ENCODE assay signal across 10 cellular contexts in the genomic region with DNA sequence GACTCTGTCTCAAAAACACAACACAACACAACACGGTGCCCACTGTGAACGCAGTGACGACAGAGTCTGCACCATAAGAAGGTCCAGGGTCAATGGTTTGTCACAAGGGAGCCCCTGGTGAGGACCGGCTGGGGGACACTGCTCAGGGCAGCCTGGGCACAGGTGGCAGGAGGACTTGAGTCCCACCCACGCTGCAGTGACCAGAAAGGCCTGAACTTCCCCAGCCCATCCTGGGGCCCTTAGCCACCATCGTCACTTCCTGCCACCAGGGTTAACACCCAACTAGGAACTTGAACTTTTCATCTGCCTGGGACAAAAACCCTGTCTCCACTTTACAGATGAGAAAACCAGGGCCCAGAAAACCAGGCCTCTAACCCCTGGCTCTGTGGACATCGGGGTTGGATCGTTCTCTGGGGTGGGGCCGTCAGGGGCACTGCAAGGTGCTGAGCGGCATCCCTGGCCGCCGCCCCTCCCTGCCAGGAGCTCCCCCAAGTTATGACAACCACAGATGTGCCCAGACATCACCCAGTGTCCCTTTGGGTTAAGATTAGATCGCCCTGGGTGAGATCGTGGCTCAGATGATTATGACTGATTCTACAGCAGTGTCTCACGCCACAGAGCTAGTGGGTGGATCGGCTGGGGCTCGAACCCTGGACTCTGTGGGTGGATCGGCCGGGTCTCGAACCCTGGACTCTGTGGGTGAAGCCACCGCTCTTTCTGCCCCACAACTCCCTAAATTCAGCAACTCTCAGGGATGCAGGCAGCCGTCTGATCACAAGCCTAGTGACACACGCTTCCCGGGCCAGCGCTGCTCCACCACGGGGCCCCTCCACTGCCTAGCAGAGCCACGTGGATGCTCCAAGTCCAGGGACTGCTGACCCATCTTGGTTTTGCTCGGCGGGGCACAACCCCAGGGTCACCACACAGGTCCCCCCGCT. TPM values are rescaled to one million over a fixed set of nuclear protein-coding genes. Genes with fewer than 3 reads are reported as not detected.
DNase-seq lines count a peak whose midpoint lies in the region; ATAC-seq and TF ChIP-seq lines count a peak whose summit lies in the region.
"Had no signal": no experiment of that assay in that cellular context is flagged by ENCODE, and none has a peak within 500 bp of the region (broad histone marks: within the 10 kb centered on the region; RNA-seq: fewer than 3 reads in every experiment).

No MANE protein-coding gene starts in this region.

- H3K36me3 Mint-ChIP-seq in activated naive CD4-positive, alpha-beta T cell treated with anti-CD3 and anti-CD28 coated beads, Interleukin-2, amount 50 U/mL, for 72 hours = peaks cover 54 to 69% of the 10 kb centered on the region in 2 donors

- peak overlapping the region; percentile 99 to 100 for H3K27ac Mint-ChIP-seq in activated naive CD4-positive, alpha-beta T cell treated with anti-CD3 and anti-CD28 coated beads, Interleukin-2, amount 50 U/mL, for 72 hours

- H3K9me3 Mint-ChIP-seq in activated naive CD4-positive, alpha-beta T cell treated with anti-CD3 and anti-CD28 coated beads, Interleukin-2, amount 50 U/mL, for 72 hours = no peaks in the 10 kb centered on the region

- peak overlapping the region; percentile 73 for H3K4me2 ChIP-seq in OCI-LY1 (ENCODE audit: low read length)
- no peak overlapping the region for H3K4me2 ChIP-seq in parathyroid adenoma (ENCODE audit: low read length)

- H3F3A ChIP-seq in OCI-LY1 (ENCODE audit: insufficient read depth, low read length) = peaks cover 4% of the 10 kb centered on the region; the same call in 1 of the 2 replicates

- H3K9me2 ChIP-seq in OCI-LY1 (ENCODE audit: low read depth, low read length) = no peaks in the 10 kb centered on the region

- peak overlapping the region; percentile 80 for H3K4me3 ChIP-seq in GM12875 (ENCODE audit: low read depth, low read length)
- H3K4me3 ChIP-seq in OCI-LY1 (ENCODE audit: low read depth, low read length, poor library complexity, severe bottlenecking) = peak overlapping the region; percentile 66
- H3K4me3 ChIP-seq in parathyroid adenoma (ENCODE audit: low read depth, low read length) = no peak overlapping the region
- H3K4me3 ChIP-seq: cardiac muscle cell had no signal

- peak in 1 of 2 donors; percentile 52 for ATAC-seq in activated naive CD4-positive, alpha-beta T cell treated with anti-CD3 and anti-CD28 coated beads, Interleukin-2, amount 50 U/mL, for 72 hours
- ATAC-seq: Panc1 had no signal

- TF ChIP-seq CTCF in GM12875 (IDR thresholded peaks at IDR 0.05; ENCODE audit: borderline replicate concordance, insufficient read depth, low read depth, low read length) (no peak), OCI-LY1 (IDR thresholded peaks at IDR 0.05; ENCODE audit: low read length) (no peak), parathyroid adenoma (IDR thresholded peaks at IDR 0.05) (no peak)

- peaks cover 36% of the 10 kb centered on the region for H3K36me3 ChIP-seq in OCI-LY1 (ENCODE audit: insufficient read depth, low read length)
- H3K36me3 ChIP-seq in parathyroid adenoma (ENCODE audit: control insufficient read depth, insufficient read depth, low read length) = no peaks in the 10 kb centered on the region
- H3K36me3 ChIP-seq: cardiac muscle cell had no signal

- H3K9me3 ChIP-seq in OCI-LY1 (ENCODE audit: low read length) = no peaks in the 10 kb centered on the region
- H3K9me3 ChIP-seq in parathyroid adenoma (ENCODE audit: control insufficient read depth, low read length) = no peaks in the 10 kb centered on the region

- H3K79me2 ChIP-seq in OCI-LY1 (ENCODE audit: insufficient read depth, low read length) (peaks cover 5% of the 10 kb centered on the region; the same call in 1 of the 2 replicates), parathyroid adenoma (no peaks in the 10 kb centered on the region)

- peak in 1 of 2 donors; percentile 79 for DNase-seq in activated naive CD4-positive, alpha-beta T cell treated with anti-CD3 and anti-CD28 coated beads, Interleukin-2, amount 50 U/mL, for 72 hours (ENCODE audit: low spot score in 2 of 2)
- DNase-seq in ACHN = no peak
- DNase-seq in NCI-H1417 (lab: John Stamatoyannopoulos, UW) = no peak
- DNase-seq in NCI-H510A treated with DMSO at 0.1 percent for 48 hours (lab: John Stamatoyannopoulos, UW) = no peak
- no peak for DNase-seq in OCI-M1 (lab: John Stamatoyannopoulos, UW)

- H3K27me3 ChIP-seq in OCI-LY1 (ENCODE audit: insufficient read depth, low read length) (no peaks in the 10 kb centered on the region), parathyroid adenoma (ENCODE audit: control insufficient read depth, insufficient read depth, low read length) (no peaks in the 10 kb centered on the region)
- H3K27me3 ChIP-seq: cardiac muscle cell had no signal

- H2AFZ ChIP-seq in OCI-LY1 (ENCODE audit: low read length) = no peak overlapping the region
- no peak overlapping the region for H2AFZ ChIP-seq in parathyroid adenoma

- in situ Hi-C loops in ACHN (cut with HindIII; ENCODE audit: low pct_ligation_motif_present, low pct_unique_long_range_greater_than_20kb, low sequenced_read_pairs) = no loop called here

- peak overlapping the region; percentile 90; the same call in 1 of the 2 replicates for H3K9ac ChIP-seq in OCI-LY1 (ENCODE audit: low read length)
- H3K9ac ChIP-seq in parathyroid adenoma = no peak overlapping the region

- H3K27ac ChIP-seq in OCI-LY1 (ENCODE audit: low read depth, low read length, poor library complexity, severe bottlenecking) = peak overlapping the region; percentile 98
- peak overlapping the region; percentile 4 for H3K27ac ChIP-seq in parathyroid adenoma
- H3K27ac ChIP-seq: cardiac muscle cell had no signal

- H4K20me1 ChIP-seq in OCI-LY1 (ENCODE audit: insufficient read depth, low read length) = no peaks in the 10 kb centered on the region

- peaks cover 81% of the 10 kb centered on the region for H3K4me1 ChIP-seq in OCI-LY1 (ENCODE audit: insufficient read depth, low read length, severe bottlenecking)
- no peaks in the 10 kb centered on the region for H3K4me1 ChIP-seq in parathyroid adenoma

RNA-seq across cellular contexts. Expression of a gene that starts 14.0 kb away (rescaled TPM):
- 100 to 1,000 TPM in 1 of 2 donors, 10 to 100 TPM in 1; 91.8 to 183 TPM for total RNA-seq in activated naive CD4-positive, alpha-beta T cell treated with anti-CD3 and anti-CD28 coated beads, Interleukin-2, amount 50 U/mL, for 72 hours

RNA-seq across cellular contexts. Expression of a gene that starts 14.6 kb away (rescaled TPM):
- 100 to 1,000 TPM in 1 of 2 donors, 10 to 100 TPM in 1; 29.7 to 105 TPM for total RNA-seq in activated naive CD4-positive, alpha-beta T cell treated with anti-CD3 and anti-CD28 coated beads, Interleukin-2, amount 50 U/mL, for 72 hours

RNA-seq across cellular contexts. Expression of a gene that starts 31.1 kb away (rescaled TPM):
- 100 to 1,000 TPM; 211 to 261 TPM for total RNA-seq in activated naive CD4-positive, alpha-beta T cell treated with anti-CD3 and anti-CD28 coated beads, Interleukin-2, amount 50 U/mL, for 72 hours
